Comparison of ENCODE assay signal across 18 cellular contexts in genomic region chr22:47445212-47445611, GRCh38.
DNase-seq lines count a peak whose midpoint lies in the region; ATAC-seq and TF ChIP-seq lines count a peak whose summit lies in the region.
"Had no signal": no experiment of that assay in that cellular context is flagged by ENCODE, and none has a peak within 500 bp of the region (broad histone marks: within the 10 kb centered on the region; RNA-seq: fewer than 3 reads in every experiment).

No MANE protein-coding gene starts in this region.

- no peak overlapping the region for H3K4me2 ChIP-seq in neural progenitor cell
- H3K4me2 ChIP-seq: BLaER1 treated with 17β-estradiol and CSF1 and Interleukin-3, amounts not matched to agents 10 nM and 100 nM; GM23338 had no signal

- H3K27ac ChIP-seq in colonic mucosa = no peak overlapping the region
- no peak overlapping the region for H3K27ac ChIP-seq in neural progenitor cell
- H3K27ac ChIP-seq: BLaER1 treated with 17β-estradiol and CSF1 and Interleukin-3, amounts not matched to agents 10 nM and 100 nM had no signal

- H3K36me3 Mint-ChIP-seq in endothelial cell (ENCODE audit: low read depth, unreplicated experiment) = peaks cover 31% of the 10 kb centered on the region
- H3K36me3 Mint-ChIP-seq in neural progenitor cell = peaks cover 3% of the 10 kb centered on the region
- H3K36me3 Mint-ChIP-seq: CD8-positive, alpha-beta T cell had no signal

- peak; percentile 5 for DNase-seq in colonic mucosa
- no peak for DNase-seq in endothelial cell (ENCODE audit: low spot score)
- DNase-seq in neural progenitor cell (ENCODE audit: low spot score) = no peak
- DNase-seq in ureter (ENCODE audit: low spot score) = peak; percentile 1
- DNase-seq in activated CD4-positive, alpha-beta T cell treated with anti-CD3 and anti-CD28 coated beads, Interleukin-2, amount 50 U/mL, for 1 hour = no peak
- no peak for DNase-seq in GDM1 (lab: John Stamatoyannopoulos, UW)
- no peak for DNase-seq in mucosa of gallbladder (ENCODE audit: low spot score)
- DNase-seq: Calu3; CD8-positive, alpha-beta T cell; DMS79 treated with DMSO at 0.1 percent for 48 hours; H7; HFFc6 had no signal

- no peaks in the 10 kb centered on the region for H4K20me1 ChIP-seq in neural progenitor cell (ENCODE audit: low read depth)
- H4K20me1 ChIP-seq: BLaER1 treated with 17β-estradiol and CSF1 and Interleukin-3, amounts not matched to agents 10 nM and 100 nM had no signal

- TF ChIP-seq CTCF in colonic mucosa (IDR thresholded peaks at IDR 0.05) (no peak), endothelial cell (IDR thresholded peaks at IDR 0.05; ENCODE audit: unreplicated experiment) (no peak), neural progenitor cell (IDR thresholded peaks at IDR 0.05) (no peak)

- no peaks in the 10 kb centered on the region for H3F3A ChIP-seq in neural progenitor cell (ENCODE audit: low read depth)

- H3K4me1 Mint-ChIP-seq in endothelial cell (ENCODE audit: unreplicated experiment) (no peaks in the 10 kb centered on the region), neural progenitor cell (no peaks in the 10 kb centered on the region)
- H3K4me1 Mint-ChIP-seq: B cell, GM23338 had no signal

- H3K9ac ChIP-seq in colonic mucosa (ENCODE audit: low read depth in 2 of 2, low read length in 2 of 2) (no peak overlapping the region), neural progenitor cell (no peak overlapping the region)
- H3K9ac ChIP-seq: BLaER1 treated with 17β-estradiol and CSF1 and Interleukin-3, amounts not matched to agents 10 nM and 100 nM had no signal

- peak overlapping the region; percentile 71 for H3K4me3 Mint-ChIP-seq in endothelial cell (ENCODE audit: unreplicated experiment)
- peak overlapping the region; percentile 57 for H3K4me3 Mint-ChIP-seq in neural progenitor cell
- H3K4me3 Mint-ChIP-seq: B cell; CD8-positive, alpha-beta T cell; GM23338; HFFc6 had no signal

- H3K9me3 ChIP-seq in colonic mucosa = no peaks in the 10 kb centered on the region
- peaks cover 20% of the 10 kb centered on the region for H3K9me3 ChIP-seq in neural progenitor cell (ENCODE audit: low read depth)

- ATAC-seq in HG03342 (IDR thresholded peaks at IDR 0.05; ENCODE audit: unreplicated experiment) = no peak
- ATAC-seq: CD8-positive, alpha-beta T cell; GM23338; HCT116; HepG2 had no signal

- peaks cover 21% of the 10 kb centered on the region for H3K27me3 Mint-ChIP-seq in endothelial cell (ENCODE audit: unreplicated experiment)
- H3K27me3 Mint-ChIP-seq in neural progenitor cell (ENCODE audit: insufficient read depth, low read depth) = peaks cover 6% of the 10 kb centered on the region

- H3K36me3 ChIP-seq in colonic mucosa (no peaks in the 10 kb centered on the region), neural progenitor cell (no peaks in the 10 kb centered on the region)
- H3K36me3 ChIP-seq: BLaER1 treated with 17β-estradiol and CSF1 and Interleukin-3, amounts not matched to agents 10 nM and 100 nM had no signal

- no peak overlapping the region for H3K4me3 ChIP-seq in colonic mucosa
- H3K4me3 ChIP-seq in neural progenitor cell = no peak overlapping the region
- H3K4me3 ChIP-seq: BLaER1 treated with 17β-estradiol and CSF1 and Interleukin-3, amounts not matched to agents 10 nM and 100 nM; GM23338 had no signal

- H3K9me3 Mint-ChIP-seq in endothelial cell (ENCODE audit: unreplicated experiment) = peaks cover 46% of the 10 kb centered on the region
- peaks cover 39% of the 10 kb centered on the region for H3K9me3 Mint-ChIP-seq in neural progenitor cell

- no peak overlapping the region for H2AFZ ChIP-seq in neural progenitor cell (replicated peaks)
- H2AFZ ChIP-seq: GM23338 had no signal

- H3K27ac Mint-ChIP-seq in endothelial cell (ENCODE audit: unreplicated experiment) (peak overlapping the region; percentile 25), neural progenitor cell (no peak overlapping the region)
- H3K27ac Mint-ChIP-seq: B cell; CD8-positive, alpha-beta T cell; GM23338; HFFc6 had no signal

- H3K4me1 ChIP-seq in colonic mucosa (no peaks in the 10 kb centered on the region), neural progenitor cell (no peaks in the 10 kb centered on the region)
- H3K4me1 ChIP-seq: BLaER1 treated with 17β-estradiol and CSF1 and Interleukin-3, amounts not matched to agents 10 nM and 100 nM had no signal

- H3K79me2 ChIP-seq in neural progenitor cell (ENCODE audit: low read depth) = no peaks in the 10 kb centered on the region

- no peaks in the 10 kb centered on the region for H3K27me3 ChIP-seq in colonic mucosa
- H3K27me3 ChIP-seq in neural progenitor cell = no peaks in the 10 kb centered on the region
- H3K27me3 ChIP-seq: BLaER1 treated with 17β-estradiol and CSF1 and Interleukin-3, amounts not matched to agents 10 nM and 100 nM had no signal

- intact Hi-C loops in colonic mucosa (cut with DNase I) = no loop called here

Comparison
In these comparisons a context has a peak if more than half of its experiments do, and no peak if none do; other contexts are left out.
1. DNase-seq: peak in colonic mucosa (single experiment) and ureter (single experiment); none in endothelial cell (single experiment), neural progenitor cell (single experiment), activated CD4-positive, alpha-beta T cell treated with anti-CD3 and anti-CD28 coated beads, Interleukin-2, amount 50 U/mL, for 1 hour (single experiment), GDM1 (single experiment) and mucosa of gallbladder (single experiment).